ENCODE assay signal across 12 cellular contexts in genomic region chr13:29743229-29743786, GRCh38.
A peak's percentile ranks its signal among the peaks of the same experiment; 100 is the strongest.
DNase-seq lines count a peak whose midpoint lies in the region; ATAC-seq and TF ChIP-seq lines count a peak whose summit lies in the region.
"Had no signal": no experiment of that assay in that cellular context is flagged by ENCODE, and none has a peak within 500 bp of the region (broad histone marks: within the 10 kb centered on the region; RNA-seq: fewer than 3 reads in every experiment).

No MANE protein-coding gene starts in this region.

- H3K36me3 ChIP-seq in adipocyte (ENCODE audit: control insufficient read depth, insufficient read depth, low read length, severe bottlenecking) (no peaks in the 10 kb centered on the region), left ventricle myocardium inferior (no peaks in the 10 kb centered on the region)

- H3K9me3 ChIP-seq in adipocyte (ENCODE audit: control insufficient read depth, low read length) (no peaks in the 10 kb centered on the region), left ventricle myocardium inferior (replicated peaks) (no peaks in the 10 kb centered on the region)
- H3K9me3 ChIP-seq: body of pancreas had no signal

- DNase-seq in EH (ENCODE audit: low read depth) (peak; percentile 96), adipocyte (ENCODE audit: low read depth) (peak; percentile 78), left ventricle myocardium inferior (peak; percentile 45), sciatic nerve (ENCODE audit: low spot score) (peak; percentile 67), COLO829 (ENCODE audit: low spot score) (no peak)
- no peak for DNase-seq in central memory CD4-positive, alpha-beta T cell
- no peak for DNase-seq in activated naive CD4-positive, alpha-beta T cell treated with anti-CD3 and anti-CD28 coated beads, Interleukin-2, amount 50 U/mL, for 16 hours
- DNase-seq: activated CD8-positive, alpha-beta T cell treated with anti-CD3 and anti-CD28 coated beads for 36 hours; DMS79; hypothalamus had no signal

- intact Hi-C loops in left ventricle myocardium inferior (cut with micrococcal nuclease) (no loop called here), sciatic nerve (cut with DNase I) (no loop called here)

- no peak for TF ChIP-seq CTCF in left ventricle myocardium inferior (IDR thresholded peaks at IDR 0.05; ENCODE audit: borderline replicate concordance)

- peak overlapping the region; percentile 12 for H3K27ac ChIP-seq in left ventricle myocardium inferior (replicated peaks)
- H3K27ac ChIP-seq: body of pancreas had no signal

- H3K4me1 ChIP-seq in adipocyte (ENCODE audit: control insufficient read depth, insufficient read depth, low read length) (peaks cover 17% of the 10 kb centered on the region), left ventricle myocardium inferior (no peaks in the 10 kb centered on the region)

- ATAC-seq in sciatic nerve = peak; percentile 96
- no peak for ATAC-seq in GM21723 (IDR thresholded peaks at IDR 0.05; ENCODE audit: unreplicated experiment)
- ATAC-seq: activated CD8-positive, alpha-beta T cell treated with anti-CD3 and anti-CD28 coated beads for 36 hours; body of pancreas had no signal

- H3K9ac ChIP-seq in adipocyte (ENCODE audit: low read length) = peak overlapping the region; percentile 19

- H3K4me3 ChIP-seq in adipocyte (ENCODE audit: low read length) = peak overlapping the region; percentile 58
- no peak overlapping the region for H3K4me3 ChIP-seq in left ventricle myocardium inferior
- H3K4me3 ChIP-seq: body of pancreas had no signal

- peaks cover 7% of the 10 kb centered on the region for H3K27me3 ChIP-seq in adipocyte (replicated peaks; ENCODE audit: control insufficient read depth, insufficient read depth, low read length)
- H3K27me3 ChIP-seq in left ventricle myocardium inferior (ENCODE audit: low read depth) = no peaks in the 10 kb centered on the region
- H3K27me3 ChIP-seq: body of pancreas had no signal

Comparison
In these comparisons a context has a peak if more than half of its experiments do, and no peak if none do; other contexts are left out.
1. DNase-seq: peak in EH (single experiment), adipocyte (single experiment), left ventricle myocardium inferior (single experiment) and sciatic nerve (single experiment); none in central memory CD4-positive, alpha-beta T cell (single experiment), COLO829 (single experiment) and activated naive CD4-positive, alpha-beta T cell treated with anti-CD3 and anti-CD28 coated beads, Interleukin-2, amount 50 U/mL, for 16 hours (single experiment).